In the genomic region with DNA sequence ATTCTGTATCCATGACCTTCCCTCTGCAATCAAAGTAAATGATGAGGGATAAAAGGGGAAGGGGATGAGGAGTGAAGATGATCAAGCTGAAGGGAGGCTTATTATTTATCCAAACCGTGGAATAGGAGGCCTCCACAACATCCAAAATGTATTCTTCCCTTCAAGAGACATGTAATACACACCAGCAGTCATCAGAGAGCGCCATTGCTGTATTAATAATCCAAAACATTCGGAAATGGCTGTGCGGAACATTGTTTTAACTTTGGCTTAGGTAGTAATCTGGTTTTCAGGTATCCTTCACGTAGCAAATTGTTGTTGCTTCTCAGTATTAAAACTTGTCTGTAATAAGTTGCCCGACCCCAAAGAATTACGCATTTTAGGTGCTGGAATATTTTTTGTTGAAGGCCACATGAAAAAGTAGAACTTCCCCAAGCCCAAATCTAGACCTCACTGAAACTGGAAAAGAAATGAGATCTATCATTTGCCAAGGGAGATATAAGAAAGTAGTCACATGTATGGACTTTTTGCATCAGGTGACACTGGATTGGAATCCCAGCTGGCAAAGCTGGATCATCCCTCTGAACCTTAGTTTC, we compare ENCODE assay signal across 8 cellular contexts. TPM values are rescaled to one million over a fixed set of nuclear protein-coding genes. Genes with fewer than 3 reads are reported as not detected.
DNase-seq lines count a peak whose midpoint lies in the region; ATAC-seq and TF ChIP-seq lines count a peak whose summit lies in the region.

No MANE protein-coding gene starts in this region.

- no peaks in the 10 kb centered on the region for H3K9me3 ChIP-seq in HAP-1

- ATAC-seq in HG03469 (IDR thresholded peaks at IDR 0.05; ENCODE audit: unreplicated experiment) (no peak), GM21576 (IDR thresholded peaks at IDR 0.05; ENCODE audit: unreplicated experiment) (no peak)

- H3K36me3 ChIP-seq in HAP-1 (replicated peaks), result peaks cover 3% of the 10 kb centered on the region

- peaks cover 15% of the 10 kb centered on the region for H3K4me1 ChIP-seq in HAP-1

- no peaks in the 10 kb centered on the region for H3K27me3 ChIP-seq in HAP-1 (ENCODE audit: low read depth)

- H3K4me3 ChIP-seq in HAP-1, result no peak overlapping the region
- H3K4me3 ChIP-seq in foreskin fibroblast (ENCODE audit: low read depth in 1 of 2, low read length in 2 of 2), result no peak overlapping the region

- peak; percentile 62 for DNase-seq in COLO829 (ENCODE audit: low spot score)
- peak; percentile 38 to 47 for DNase-seq in HAP-1 (ENCODE audit: low spot score in 2 of 2)
- DNase-seq in NCI-H82 treated with DMSO at 0.1 percent for 48 hours (lab: John Stamatoyannopoulos, UW; ENCODE audit: unreplicated experiment), result peak; percentile 33
- DNase-seq in activated T-cell treated with anti-CD3 and anti-CD28 coated beads, Interleukin-2, amount 50 U/mL, for 48 hours, result peak; percentile 28 to 32
- DNase-seq in foreskin fibroblast, result peak; percentile 32 to 74
- peak; percentile 5 for DNase-seq in pulmonary artery endothelial cell (ENCODE audit: low read depth, low spot score)

- in situ Hi-C loops in HAP-1 (cut with MboI; ENCODE audit: low sequenced_read_pairs), result no loop called here

- peak; percentile 68 for TF ChIP-seq CTCF in foreskin fibroblast (IDR thresholded peaks at IDR 0.05; ENCODE audit: low read depth, low read length)

RNA-seq across cellular contexts. Expression of gene BOD1, which starts 2.6 kb away (rescaled TPM):
- total RNA-seq in pulmonary artery endothelial cell, result 79.3 and 81.3 TPM in 2 replicates

Comparison
In these comparisons a context has a peak if more than half of its experiments do, and no peak if none do; other contexts are left out.
1. DNase-seq: peak in every context shown above with its lines; median percentile 62 in COLO829; 53 in foreskin fibroblast; 42 in HAP-1; 33 in NCI-H82 treated with DMSO at 0.1 percent for 48 hours; 30 in activated T-cell treated with anti-CD3 and anti-CD28 coated beads, Interleukin-2, amount 50 U/mL, for 48 hours; 5 in pulmonary artery endothelial cell.